In genomic region chr10:108544500-108545120, GRCh38 we compare ENCODE assay signal across 8 cellular contexts.
DNase-seq lines count a peak whose midpoint lies in the region; ATAC-seq lines count a peak whose summit lies in the region.

No MANE protein-coding gene starts in this region.

- DNase-seq in DMS114 treated with DMSO at 0.1 percent for 48 hours (lab: John Stamatoyannopoulos, UW; ENCODE audit: unreplicated experiment), result peak; percentile 35
- peak; percentile 20 for DNase-seq in NCI-H526 treated with DMSO at 0.1 percent for 48 hours (lab: John Stamatoyannopoulos, UW)
- peak in 39 of 58 donors; percentile 0 to 68 (median 9) for DNase-seq in anterior cingulate cortex (lab: John Stamatoyannopoulos, UW)
- DNase-seq in iPS-NIHi11 (ENCODE audit: low spot score), result peak; percentile 33
- DNase-seq in stimulated activated CD4-positive, alpha-beta T cell treated with anti-CD3 and anti-CD28 coated beads, Interleukin-12 subunit alpha, Interleukin-12 subunit beta, amount 100 ng/mL, for 4 hours, result peak; percentile 6
- DNase-seq in central memory CD4-positive, alpha-beta T cell, result no peak

- ATAC-seq in GM18873 (IDR thresholded peaks at IDR 0.05; ENCODE audit: low FRiP score, unreplicated experiment) (peak; percentile 74), HG03095 (IDR thresholded peaks at IDR 0.05; ENCODE audit: unreplicated experiment) (peak; percentile 77)
